ENCODE assay signal across 2 cellular contexts in genomic region chr11:57476883-57477506, GRCh38.
A peak's percentile ranks its signal among the peaks of the same experiment; 100 is the strongest.
TF ChIP-seq lines count a peak whose summit lies in the region.

No MANE protein-coding gene starts in this region.

TF ChIP-seq in HCT116, 20 proteins besides CTCF, POLR2A, EP300 and RAD21:
- TF ChIP-seq ATF3 (IDR thresholded peaks at IDR 0.05) (no peak), YY1 (IDR thresholded peaks at IDR 0.05; ENCODE audit: extremely low read depth, insufficient replicate concordance, low read depth, low read length) (no peak), TCF7L2 (IDR thresholded peaks at IDR 0.05; ENCODE audit: borderline replicate concordance, extremely low read depth, insufficient read depth, insufficient read length) (no peak)

TF ChIP-seq in K562, 482 proteins besides CTCF, POLR2A, EP300 and RAD21:
- TF ChIP-seq RBM22 (IDR thresholded peaks at IDR 0.05; ENCODE audit: low read depth, low read length, poor library complexity, severe bottlenecking) (peak; percentile 71), ZFP36 (IDR thresholded peaks at IDR 0.05; ENCODE audit: low read depth, low read length, partially characterized antibody) (no peak), POLR2G (IDR thresholded peaks at IDR 0.05; ENCODE audit: low read depth, low read length) (peak; percentile 3)
